ENCODE assay signal across 1 cellular context in the genomic region with DNA sequence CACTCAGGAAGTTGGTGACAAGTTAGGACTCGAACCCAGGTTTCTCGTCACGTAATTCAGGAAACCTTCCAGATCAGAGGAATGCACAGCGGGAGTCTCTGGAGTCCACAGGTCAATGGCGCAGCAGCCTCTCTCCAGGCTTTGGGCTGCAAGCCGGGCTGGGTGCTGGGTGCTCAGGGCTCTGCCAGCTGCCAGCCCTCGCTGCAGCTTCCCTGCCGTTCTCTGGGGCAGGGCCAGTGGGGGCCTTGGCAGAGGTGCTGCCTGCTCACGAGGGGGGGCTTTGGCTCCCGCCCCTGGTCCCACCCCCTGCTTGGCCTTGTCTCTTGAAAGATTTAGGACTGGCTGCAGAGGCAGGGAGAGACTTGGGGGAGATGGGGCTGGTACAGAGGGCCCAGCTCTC.
TF ChIP-seq lines count a peak whose summit lies in the region.

TSS of gene TACR2 (minus strand) at position 224 of the 400 bp plus-strand sequence. CDS start 595 bp downstream, outside the sequence.

TF ChIP-seq in A549, 52 proteins besides CTCF, POLR2A, EP300 and RAD21:
- TF ChIP-seq, protein P1, sequence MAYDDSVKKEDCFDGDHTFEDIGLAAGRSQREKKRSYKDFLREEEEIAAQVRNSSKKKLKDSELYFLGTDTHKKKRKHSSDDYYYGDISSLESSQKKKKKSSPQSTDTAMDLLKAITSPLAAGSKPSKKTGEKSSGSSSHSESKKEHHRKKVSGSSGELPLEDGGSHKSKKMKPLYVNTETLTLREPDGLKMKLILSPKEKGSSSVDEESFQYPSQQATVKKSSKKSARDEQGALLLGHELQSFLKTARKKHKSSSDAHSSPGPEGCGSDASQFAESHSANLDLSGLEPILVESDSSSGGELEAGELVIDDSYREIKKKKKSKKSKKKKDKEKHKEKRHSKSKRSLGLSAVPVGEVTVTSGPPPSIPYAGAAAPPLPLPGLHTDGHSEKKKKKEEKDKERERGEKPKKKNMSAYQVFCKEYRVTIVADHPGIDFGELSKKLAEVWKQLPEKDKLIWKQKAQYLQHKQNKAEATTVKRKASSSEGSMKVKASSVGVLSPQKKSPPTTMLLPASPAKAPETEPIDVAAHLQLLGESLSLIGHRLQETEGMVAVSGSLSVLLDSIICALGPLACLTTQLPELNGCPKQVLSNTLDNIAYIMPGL (CRISPR knock-in tag; IDR thresholded peaks at IDR 0.05; ENCODE audit: borderline replicate concordance): no peak
- TF ChIP-seq ZFP36 (IDR thresholded peaks at IDR 0.05; ENCODE audit: borderline replicate concordance, partially characterized antibody) (no peak), PHF8 (IDR thresholded peaks at IDR 0.05; ENCODE audit: borderline replicate concordance, low read depth) (no peak), USF2 (IDR thresholded peaks at IDR 0.05) (no peak), FOSL2 (IDR thresholded peaks at IDR 0.05) (no peak), FOSL2 (CRISPR knock-in tag; IDR thresholded peaks at IDR 0.05) (no peak), ZNF302 (CRISPR knock-in tag; IDR thresholded peaks at IDR 0.05) (no peak), FOSB (CRISPR knock-in tag; IDR thresholded peaks at IDR 0.05) (no peak), RCOR1 (IDR thresholded peaks at IDR 0.05; ENCODE audit: low read depth, low read length) (no peak), CBX2 (IDR thresholded peaks at IDR 0.05; ENCODE audit: borderline replicate concordance, low read depth) (no peak), MAZ (IDR thresholded peaks at IDR 0.05; ENCODE audit: borderline replicate concordance, low read depth, low read length) (no peak), SREBF2 (IDR thresholded peaks at IDR 0.05) (no peak), TP53 (CRISPR knock-in tag; IDR thresholded peaks at IDR 0.05) (no peak), PBX3 (IDR thresholded peaks at IDR 0.05) (no peak), MAFK (IDR thresholded peaks at IDR 0.05; ENCODE audit: partially characterized antibody) (no peak), KDM1A (IDR thresholded peaks at IDR 0.05; ENCODE audit: low read depth) (no peak), RNF2 (IDR thresholded peaks at IDR 0.05; ENCODE audit: borderline replicate concordance, low read depth) (no peak)
TF ChIP-seq in A549: peak in this region for 0.
